8 cellular contexts compared by ENCODE assay signal in the genomic region with DNA sequence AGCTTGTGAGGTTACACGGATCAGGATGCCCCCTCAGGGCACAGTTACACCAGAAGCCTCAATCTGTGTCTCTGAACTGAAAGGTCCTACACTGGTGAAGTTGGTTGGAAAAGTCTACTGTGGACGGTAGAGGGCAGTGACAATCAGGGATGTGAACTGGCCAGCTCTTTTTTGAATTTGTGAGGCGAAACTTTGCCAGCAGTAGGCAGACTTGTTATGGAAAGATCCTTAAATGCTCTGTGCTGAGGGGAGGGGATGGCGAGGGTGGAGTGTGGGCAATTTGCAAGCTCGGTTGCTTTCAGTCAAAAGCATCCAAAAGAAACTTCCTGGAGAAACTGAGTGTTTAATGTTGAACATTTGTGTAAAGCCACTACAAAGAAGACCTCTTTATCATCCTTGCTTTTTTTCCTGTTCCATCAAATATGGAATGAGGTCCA.
DNase-seq lines count a peak whose midpoint lies in the region; ATAC-seq and TF ChIP-seq lines count a peak whose summit lies in the region.

No MANE protein-coding gene starts in this region.

- H3K9me3 Mint-ChIP-seq in activated CD4-positive, alpha-beta T cell treated with anti-CD3 and anti-CD28 coated beads, Interleukin-2, amount 10 ng/mL, durations not matched to agents 24 days and 14 days, result no peaks in the 10 kb centered on the region
- H3K9me3 Mint-ChIP-seq in mesothelial cell of epicardium, result no peaks in the 10 kb centered on the region

- no peak overlapping the region for H3K9ac ChIP-seq in SU-DHL-6 (ENCODE audit: low read length)

- H3K4me2 ChIP-seq in SU-DHL-6 (ENCODE audit: low read depth, low read length, poor library complexity, severe bottlenecking), result no peak overlapping the region

- H3K79me2 ChIP-seq in SU-DHL-6 (ENCODE audit: insufficient read depth, low read length), result no peaks in the 10 kb centered on the region

- no peaks in the 10 kb centered on the region for H3K4me1 Mint-ChIP-seq in activated CD4-positive, alpha-beta T cell treated with anti-CD3 and anti-CD28 coated beads, Interleukin-2, amount 10 ng/mL, durations not matched to agents 24 days and 14 days
- no peaks in the 10 kb centered on the region for H3K4me1 Mint-ChIP-seq in mesothelial cell of epicardium

- intact Hi-C loops in activated CD4-positive, alpha-beta T cell treated with anti-CD3 and anti-CD28 coated beads, Interleukin-2, amount 10 ng/mL, durations not matched to agents 24 days and 14 days (cut with micrococcal nuclease), result loop anchor here (5.0 kb wide), 2 partner anchors 210 to 405 kb away; partner anchors contain the start of gene CEMIP

- no peaks in the 10 kb centered on the region for H3F3A ChIP-seq in SU-DHL-6 (ENCODE audit: insufficient read depth)

- H3K27me3 Mint-ChIP-seq in activated CD4-positive, alpha-beta T cell treated with anti-CD3 and anti-CD28 coated beads, Interleukin-2, amount 10 ng/mL, durations not matched to agents 24 days and 14 days, result peaks cover 10% of the 10 kb centered on the region
- no peaks in the 10 kb centered on the region for H3K27me3 Mint-ChIP-seq in mesothelial cell of epicardium (ENCODE audit: low read depth)

- no peak overlapping the region for H3K27ac Mint-ChIP-seq in activated CD4-positive, alpha-beta T cell treated with anti-CD3 and anti-CD28 coated beads, Interleukin-2, amount 10 ng/mL, durations not matched to agents 24 days and 14 days
- no peak overlapping the region for H3K27ac Mint-ChIP-seq in mesothelial cell of epicardium

- H3K9me3 ChIP-seq in SU-DHL-6 (ENCODE audit: insufficient read depth, low read length), result no peaks in the 10 kb centered on the region

- H4K20me1 ChIP-seq in SU-DHL-6 (ENCODE audit: low read depth, low read length), result no peaks in the 10 kb centered on the region

- no peak for TF ChIP-seq POLR2A in erythroblast (IDR thresholded peaks at IDR 0.05; ENCODE audit: low read length)

- no peaks in the 10 kb centered on the region for H3K9me2 ChIP-seq in SU-DHL-6 (replicated peaks; ENCODE audit: insufficient read depth, low read length)

- DNase-seq in activated CD4-positive, alpha-beta T cell treated with anti-CD3 and anti-CD28 coated beads, Interleukin-2, amount 10 ng/mL, durations not matched to agents 24 days and 14 days, result peak; percentile 66
- no peak for DNase-seq in activated CD4-positive, alpha-beta T cell treated with anti-CD3 and anti-CD28 coated beads for 1 hour
- DNase-seq in M059J (ENCODE audit: low read depth) (peak; percentile 80), erythroblast (lab: John Stamatoyannopoulos, UW) (peak; percentile 21 to 39), mesothelial cell of epicardium (ENCODE audit: low spot score in 2 of 2, unreplicated experiment in 2 of 2) (peak in 1 of 2 experiments; percentile 65)
- no peak for DNase-seq in stimulated activated CD8-positive, alpha-beta memory T cell treated with anti-CD3 and anti-CD28 coated beads, Interleukin-4, amount 100 ng/mL, for 48 hours

- no peaks in the 10 kb centered on the region for H3K36me3 ChIP-seq in SU-DHL-6 (ENCODE audit: low read length)

- no peak for ATAC-seq in HG03439 (IDR thresholded peaks at IDR 0.05; ENCODE audit: unreplicated experiment)

- no peaks in the 10 kb centered on the region for H3K36me3 Mint-ChIP-seq in activated CD4-positive, alpha-beta T cell treated with anti-CD3 and anti-CD28 coated beads, Interleukin-2, amount 10 ng/mL, durations not matched to agents 24 days and 14 days (ENCODE audit: low read depth)
- peaks cover 20% of the 10 kb centered on the region for H3K36me3 Mint-ChIP-seq in mesothelial cell of epicardium

- TF ChIP-seq CTCF in SU-DHL-6 (IDR thresholded peaks at IDR 0.05; ENCODE audit: insufficient read depth, low read length, poor library complexity, severe bottlenecking) (peak; percentile 30), mesothelial cell of epicardium (IDR thresholded peaks at IDR 0.05; ENCODE audit: unreplicated experiment) (peak; percentile 67)

- no peak overlapping the region for H3K27ac ChIP-seq in SU-DHL-6 (ENCODE audit: low read depth, low read length)

- H3K4me3 Mint-ChIP-seq in activated CD4-positive, alpha-beta T cell treated with anti-CD3 and anti-CD28 coated beads, Interleukin-2, amount 10 ng/mL, durations not matched to agents 24 days and 14 days, result no peak overlapping the region
- no peak overlapping the region for H3K4me3 Mint-ChIP-seq in mesothelial cell of epicardium

- H3K4me3 ChIP-seq in SU-DHL-6 (ENCODE audit: insufficient read depth, low read length, poor library complexity, severe bottlenecking), result no peak overlapping the region

- H3K27me3 ChIP-seq in SU-DHL-6 (ENCODE audit: low read length), result no peaks in the 10 kb centered on the region

- no peak overlapping the region for H2AFZ ChIP-seq in SU-DHL-6 (ENCODE audit: low read depth, low read length, severe bottlenecking)

Comparison
In these comparisons a context has a peak if more than half of its experiments do, and no peak if none do; other contexts are left out.
1. DNase-seq: peak in activated CD4-positive, alpha-beta T cell treated with anti-CD3 and anti-CD28 coated beads, Interleukin-2, amount 10 ng/mL, durations not matched to agents 24 days and 14 days (single experiment), M059J (single experiment) and erythroblast (2 of 2); none in activated CD4-positive, alpha-beta T cell treated with anti-CD3 and anti-CD28 coated beads for 1 hour (single experiment) and stimulated activated CD8-positive, alpha-beta memory T cell treated with anti-CD3 and anti-CD28 coated beads, Interleukin-4, amount 100 ng/mL, for 48 hours (single experiment).